Comparison of ENCODE assay signal across 20 cellular contexts in genomic region chr21:21187579-21187978, GRCh38.
"Had no signal": no experiment of that assay in that cellular context is flagged by ENCODE, and none has a peak within 500 bp of the region (broad histone marks: within the 10 kb centered on the region; RNA-seq: fewer than 3 reads in every experiment).

No MANE protein-coding gene starts in this region.

- DNase-seq: activated CD4-positive, alpha-beta T cell treated with anti-CD3 and anti-CD28 coated beads for 1 hour; activated CD4-positive, alpha-beta T cell treated with anti-CD3 and anti-CD28 coated beads, Interleukin-2, amount 50 U/mL, for 48 hours; activated T-cell treated with anti-CD3 and anti-CD28 coated beads for 4 hours; amniotic stem cell; dermis blood vessel endothelial cell; effector memory CD4-positive, alpha-beta T cell; head of caudate nucleus; kidney; occipital lobe; stimulated activated CD4-positive, alpha-beta T cell treated with anti-CD3 and anti-CD28 coated beads, Interleukin-2, amount 100 ng/mL, for 24 hours; stimulated activated naive CD4-positive, alpha-beta T cell treated with Interleukin-2 at 50 U/mL for 16 hours; T-helper 2 cell; tibial artery; WERI-Rb-1 had no signal

- H3K9me3 Mint-ChIP-seq: activated T-helper 1 cell treated with anti-CD3 and anti-CD28 coated beads, Interleukin-12 subunit alpha, Interleukin-12 subunit beta, Interleukin-2, Interleukin-4 antibody, amounts not matched to agents 30 ng/mL and 10 ng/mL and 1 ng/mL, durations not matched to agents 14 hours and 24 hours and 36 hours; mesothelial cell of epicardium; nephron had no signal

- H3K4me3 Mint-ChIP-seq: activated naive CD8-positive, alpha-beta T cell; activated T-helper 1 cell treated with anti-CD3 and anti-CD28 coated beads, Interleukin-12 subunit alpha, Interleukin-12 subunit beta, Interleukin-2, Interleukin-4 antibody, amounts not matched to agents 30 ng/mL and 10 ng/mL and 1 ng/mL, durations not matched to agents 14 hours and 24 hours and 36 hours; mesothelial cell of epicardium; nephron had no signal

- H3K27me3 ChIP-seq: esophagus muscularis mucosa, tibial artery had no signal

- H3K36me3 ChIP-seq: esophagus muscularis mucosa, tibial artery, WERI-Rb-1 had no signal

- H3K9me3 ChIP-seq: esophagus muscularis mucosa, tibial artery had no signal

- H3K27ac ChIP-seq: esophagus muscularis mucosa, tibial artery, WERI-Rb-1 had no signal

- H3K27me3 Mint-ChIP-seq: activated naive CD8-positive, alpha-beta T cell had no signal

- H3K27ac Mint-ChIP-seq: activated naive CD8-positive, alpha-beta T cell; activated T-helper 1 cell treated with anti-CD3 and anti-CD28 coated beads, Interleukin-12 subunit alpha, Interleukin-12 subunit beta, Interleukin-2, Interleukin-4 antibody, amounts not matched to agents 30 ng/mL and 10 ng/mL and 1 ng/mL, durations not matched to agents 14 hours and 24 hours and 36 hours; mesothelial cell of epicardium; nephron had no signal

- H3K4me1 ChIP-seq: esophagus muscularis mucosa, tibial artery had no signal

- H3K4me3 ChIP-seq: esophagus muscularis mucosa, lung, tibial artery had no signal

- H3K36me3 Mint-ChIP-seq: activated naive CD8-positive, alpha-beta T cell; mesothelial cell of epicardium had no signal
